In the genomic region with DNA sequence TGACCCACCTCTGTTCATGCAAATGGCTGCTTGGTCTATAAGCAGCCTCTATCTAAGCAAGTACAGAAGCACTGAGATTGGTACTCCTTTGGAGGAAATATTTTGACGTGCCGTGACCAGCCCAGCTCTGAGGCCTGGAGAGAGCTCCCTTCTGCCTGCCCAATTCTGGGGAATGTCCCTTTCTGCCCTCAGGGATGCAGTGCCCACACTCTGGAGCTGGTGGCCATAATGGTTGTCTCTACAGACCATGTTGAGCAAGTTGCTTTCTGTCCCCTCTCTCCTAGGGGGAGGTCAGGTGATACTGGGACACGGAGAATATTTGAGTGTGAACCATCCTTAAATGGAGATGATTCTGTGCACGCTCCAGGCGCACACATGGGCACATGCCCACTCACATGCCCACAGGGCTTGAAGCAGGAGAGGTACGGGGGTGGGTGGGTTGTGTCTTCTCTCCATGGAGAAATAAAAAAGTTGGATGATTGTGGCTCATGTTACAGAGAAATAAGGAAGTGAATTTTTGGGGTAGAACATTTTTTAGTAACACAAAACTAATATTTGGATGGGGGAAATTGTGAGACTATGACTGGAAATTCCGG, we compare ENCODE assay signal across 24 cellular contexts. TPM values are rescaled to one million over a fixed set of nuclear protein-coding genes. Genes with fewer than 3 reads are reported as not detected.
"Had no signal": no experiment of that assay in that cellular context is flagged by ENCODE, and none has a peak within 500 bp of the region (broad histone marks: within the 10 kb centered on the region; RNA-seq: fewer than 3 reads in every experiment).

No MANE protein-coding gene starts in this region.

- H2AFZ ChIP-seq: PC-9 had no signal

- H3K9me3 Mint-ChIP-seq: activated B cell treated with CpG ODN at 0.5 μM for 24 hours; activated CD4-positive, alpha-beta memory T cell treated with anti-CD3 and anti-CD28 coated beads, Interleukin-2, amount 10 ng/mL, durations not matched to agents 7 days and 5 days; activated CD4-positive, alpha-beta T cell treated with anti-CD3 and anti-CD28 coated beads, Interleukin-2, amount 10 ng/mL, durations not matched to agents 7 days and 5 days; activated naive CD4-positive, alpha-beta T cell treated with anti-CD3 and anti-CD28 coated beads for 36 hours; activated T-helper 17 cell treated with anti-CD3 and anti-CD28 coated beads, Interleukin-2, amount 50 U/mL, for 72 hours; T-cell had no signal

- H3K27ac Mint-ChIP-seq: activated B cell treated with CpG ODN at 0.5 μM for 24 hours; activated CD4-positive, alpha-beta memory T cell treated with anti-CD3 and anti-CD28 coated beads, Interleukin-2, amount 10 ng/mL, durations not matched to agents 7 days and 5 days; activated CD4-positive, alpha-beta T cell treated with anti-CD3 and anti-CD28 coated beads, Interleukin-2, amount 10 ng/mL, durations not matched to agents 7 days and 5 days; activated naive CD4-positive, alpha-beta T cell treated with anti-CD3 and anti-CD28 coated beads for 36 hours; activated naive CD8-positive, alpha-beta T cell; activated T-helper 17 cell treated with anti-CD3 and anti-CD28 coated beads, Interleukin-2, amount 50 U/mL, for 72 hours; brain; T-cell had no signal

- DNase-seq: activated B cell treated with CpG ODN at 0.5 μM for 24 hours; activated CD4-positive, alpha-beta memory T cell treated with anti-CD3 and anti-CD28 coated beads, Interleukin-2, amount 10 ng/mL, durations not matched to agents 7 days and 5 days; activated CD4-positive, alpha-beta T cell treated with anti-CD3 and anti-CD28 coated beads, Interleukin-2, amount 10 ng/mL, durations not matched to agents 7 days and 5 days; activated gamma-delta T cell; activated naive CD4-positive, alpha-beta T cell treated with anti-CD3 and anti-CD28 coated beads for 36 hours; activated T-cell treated with anti-CD3 and anti-CD28 coated beads for 4 hours; activated T-cell treated with anti-CD3 and anti-CD28 coated beads, Interleukin-2, amount 50 U/mL, for 48 hours; amygdala; NCI-H1105 treated with DMSO at 0.1 percent for 48 hours; NCI-H1436 treated with DMSO at 0.1 percent for 48 hours; NCI-H187; NCI-H2081; NCI-H510A treated with DMSO at 0.1 percent for 48 hours; NCI-H69; SIG-M5; T-cell; T-helper 2 cell; T1000 had no signal

- H3K27me3 Mint-ChIP-seq: activated T-helper 17 cell treated with anti-CD3 and anti-CD28 coated beads, Interleukin-2, amount 50 U/mL, for 72 hours had no signal

- H3K36me3 Mint-ChIP-seq: activated naive CD8-positive, alpha-beta T cell; brain; T-cell had no signal

- H3K4me2 ChIP-seq: PC-9 had no signal

- H3K4me1 Mint-ChIP-seq: activated B cell treated with CpG ODN at 0.5 μM for 24 hours; activated CD4-positive, alpha-beta memory T cell treated with anti-CD3 and anti-CD28 coated beads, Interleukin-2, amount 10 ng/mL, durations not matched to agents 7 days and 5 days; activated CD4-positive, alpha-beta T cell treated with anti-CD3 and anti-CD28 coated beads, Interleukin-2, amount 10 ng/mL, durations not matched to agents 7 days and 5 days; activated T-helper 17 cell treated with anti-CD3 and anti-CD28 coated beads, Interleukin-2, amount 50 U/mL, for 72 hours; T-cell had no signal

- H3K4me3 Mint-ChIP-seq: activated B cell treated with CpG ODN at 0.5 μM for 24 hours; activated CD4-positive, alpha-beta memory T cell treated with anti-CD3 and anti-CD28 coated beads, Interleukin-2, amount 10 ng/mL, durations not matched to agents 7 days and 5 days; activated CD4-positive, alpha-beta T cell treated with anti-CD3 and anti-CD28 coated beads, Interleukin-2, amount 10 ng/mL, durations not matched to agents 7 days and 5 days; activated naive CD4-positive, alpha-beta T cell treated with anti-CD3 and anti-CD28 coated beads for 36 hours; activated naive CD8-positive, alpha-beta T cell; activated T-helper 17 cell treated with anti-CD3 and anti-CD28 coated beads, Interleukin-2, amount 50 U/mL, for 72 hours; brain; T-cell had no signal

- H3K4me3 ChIP-seq: cardiac muscle cell, PC-9 had no signal

- H3K36me3 ChIP-seq: cardiac muscle cell had no signal

- ATAC-seq: activated T-helper 17 cell treated with anti-CD3 and anti-CD28 coated beads, Interleukin-2, amount 50 U/mL, for 72 hours; T-cell had no signal

- H3K27ac ChIP-seq: cardiac muscle cell, PC-9 had no signal

RNA-seq across cellular contexts. Expression of a gene that starts 13.9 kb away (rescaled TPM):
- total RNA-seq: activated CD4-positive, alpha-beta memory T cell treated with anti-CD3 and anti-CD28 coated beads, Interleukin-2, amount 10 ng/mL, durations not matched to agents 7 days and 5 days; activated CD4-positive, alpha-beta T cell treated with anti-CD3 and anti-CD28 coated beads, Interleukin-2, amount 10 ng/mL, durations not matched to agents 7 days and 5 days; activated CD8-positive, alpha-beta memory T cell treated with anti-CD3 and anti-CD28 coated beads for 36 hours; activated naive CD4-positive, alpha-beta T cell treated with anti-CD3 and anti-CD28 coated beads for 36 hours; activated T-helper 17 cell treated with anti-CD3 and anti-CD28 coated beads, Interleukin-2, amount 50 U/mL, for 72 hours; PC-9 had no signal
